ENCODE assay signal across 19 cellular contexts in genomic region chr12:122333142-122334087, GRCh38.
DNase-seq lines count a peak whose midpoint lies in the region; ATAC-seq and TF ChIP-seq lines count a peak whose summit lies in the region.
"Had no signal": no experiment of that assay in that cellular context is flagged by ENCODE, and none has a peak within 500 bp of the region (broad histone marks: within the 10 kb centered on the region; RNA-seq: fewer than 3 reads in every experiment).

No MANE protein-coding gene starts in this region.

- H3K27ac Mint-ChIP-seq in nephron progenitor cell = peak overlapping the region; percentile 77
- H3K27ac Mint-ChIP-seq: CD8-positive, alpha-beta T cell; T-helper 2 cell treated with Interferon-gamma antibody and Interleukin-4, amounts not matched to agents 5 μg/mL and 100 μg/mL, for 36 hours had no signal

- H3K4me1 Mint-ChIP-seq in nephron progenitor cell = peaks cover 13% of the 10 kb centered on the region

- DNase-seq in AG10803 (ENCODE audit: low read depth) = peak; percentile 58
- peak; percentile 50 for DNase-seq in NCI-H460 (ENCODE audit: extremely low read depth, low read depth)
- peak; percentile 29 for DNase-seq in choroid plexus epithelial cell (ENCODE audit: low read depth)
- DNase-seq in nephron progenitor cell = peak; percentile 21
- no peak for DNase-seq in NCI-H1092 treated with DMSO at 0.1 percent for 48 hours (lab: John Stamatoyannopoulos, UW)
- DNase-seq in NOMO-1 treated with DMSO at 0.1 percent for 48 hours (lab: John Stamatoyannopoulos, UW; ENCODE audit: unreplicated experiment) = no peak
- DNase-seq in NCI-H1105 treated with DMSO at 0.1 percent for 48 hours (lab: John Stamatoyannopoulos, UW) = no peak
- DNase-seq: activated CD4-positive, CD25-positive, alpha-beta regulatory T cell; amygdala; CD8-positive, alpha-beta T cell; DND-41; foreskin keratinocyte; hypothalamus; NCI-H2081; NCI-H524 treated with DMSO at 0.1 percent for 48 hours; SHP77 had no signal

- H3K4me3 ChIP-seq in AG10803 (ENCODE audit: low read length) (no peak overlapping the region), choroid plexus epithelial cell (ENCODE audit: low read depth, low read length) (no peak overlapping the region)
- H3K4me3 ChIP-seq: vagina had no signal

- H3K4me3 Mint-ChIP-seq in nephron progenitor cell = no peak overlapping the region
- H3K4me3 Mint-ChIP-seq: CD8-positive, alpha-beta T cell; T-helper 2 cell treated with Interferon-gamma antibody and Interleukin-4, amounts not matched to agents 5 μg/mL and 100 μg/mL, for 36 hours had no signal

- no peak for TF ChIP-seq CTCF in AG10803 (conservative IDR thresholded peaks at IDR 0.05; ENCODE audit: low read length)
- TF ChIP-seq CTCF in choroid plexus epithelial cell (conservative IDR thresholded peaks at IDR 0.05; ENCODE audit: low read depth, low read length) = no peak
- no peak for TF ChIP-seq CTCF in nephron progenitor cell (IDR thresholded peaks at IDR 0.05)

- H3K27me3 Mint-ChIP-seq in nephron progenitor cell (ENCODE audit: low read depth, poor library complexity) = no peaks in the 10 kb centered on the region

- H3K9me3 Mint-ChIP-seq in nephron progenitor cell = no peaks in the 10 kb centered on the region
- H3K9me3 Mint-ChIP-seq: CD8-positive, alpha-beta T cell; T-helper 2 cell treated with Interferon-gamma antibody and Interleukin-4, amounts not matched to agents 5 μg/mL and 100 μg/mL, for 36 hours had no signal

- ATAC-seq in GM19324 (IDR thresholded peaks at IDR 0.05; ENCODE audit: low FRiP score, unreplicated experiment) = no peak
- ATAC-seq: CD8-positive, alpha-beta T cell; foreskin keratinocyte had no signal

- peaks cover 26% of the 10 kb centered on the region for H3K36me3 Mint-ChIP-seq in nephron progenitor cell (ENCODE audit: low read depth)

Comparison
In these comparisons a context has a peak if more than half of its experiments do, and no peak if none do; other contexts are left out.
1. DNase-seq: peak in AG10803 (single experiment), NCI-H460 (single experiment), choroid plexus epithelial cell (single experiment) and nephron progenitor cell (single experiment); none in NCI-H1092 treated with DMSO at 0.1 percent for 48 hours (single experiment), NOMO-1 treated with DMSO at 0.1 percent for 48 hours (single experiment) and NCI-H1105 treated with DMSO at 0.1 percent for 48 hours (single experiment).